Comparison of ENCODE assay signal across 18 cellular contexts in the genomic region with DNA sequence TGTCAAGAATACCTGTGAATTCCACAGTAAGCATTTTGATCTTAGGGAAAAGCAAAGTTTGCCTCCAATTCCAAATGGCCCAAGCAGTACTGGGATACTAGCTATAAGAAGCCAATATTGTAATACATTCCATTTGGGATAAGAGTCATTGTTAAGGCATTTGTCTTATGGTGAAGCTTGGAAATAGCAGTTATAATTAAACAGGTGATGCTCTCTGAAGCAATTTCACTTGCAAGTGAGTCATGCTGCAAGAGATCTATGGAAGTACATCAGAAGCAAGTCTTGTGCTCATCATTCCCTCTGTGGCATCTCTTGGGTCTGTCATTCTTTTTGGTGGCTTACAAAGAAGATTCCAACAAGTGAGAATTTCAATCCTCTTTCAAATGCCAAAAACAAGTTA.
"Had no signal": no experiment of that assay in that cellular context is flagged by ENCODE, and none has a peak within 500 bp of the region (broad histone marks: within the 10 kb centered on the region; RNA-seq: fewer than 3 reads in every experiment).

No MANE protein-coding gene starts in this region.

- H3K27ac ChIP-seq: neural progenitor cell, sigmoid colon, testis, vagina had no signal

- DNase-seq: activated CD4-positive, alpha-beta T cell treated with anti-CD3 and anti-CD28 coated beads for 1 hour; activated CD4-positive, alpha-beta T cell treated with anti-CD3 and anti-CD28 coated beads, Interleukin-2, amount 50 U/mL, for 1 hour; activated gamma-delta T cell treated with Interleukin-2 at 50 U/mL for 16 hours; activated T-cell treated with anti-CD3 and anti-CD28 coated beads, Interleukin-2, amount 50 U/mL, for 1 hour; anterior cingulate cortex; caudate nucleus; effector CD4-positive, alpha-beta T cell; head of caudate nucleus; left colon; naive thymus-derived CD8-positive, alpha-beta T cell; posterior cingulate gyrus; sigmoid colon; stimulated activated CD4-positive, alpha-beta T cell treated with anti-CD3 and anti-CD28 coated beads, Interleukin-2, amount 100 ng/mL, for 48 hours; stimulated activated naive CD4-positive, alpha-beta T cell; T-helper 9 cell; testis had no signal

- ATAC-seq: left colon; naive thymus-derived CD8-positive, alpha-beta T cell had no signal

- H3K27me3 ChIP-seq: neural progenitor cell, sigmoid colon, testis, vagina had no signal

- H3K36me3 ChIP-seq: neural progenitor cell, sigmoid colon, vagina had no signal

- H3K4me2 ChIP-seq: neural progenitor cell had no signal

- H2AFZ ChIP-seq: neural progenitor cell had no signal

- H3K9ac ChIP-seq: neural progenitor cell had no signal

- H3K4me3 ChIP-seq: neural progenitor cell, sigmoid colon, testis, vagina had no signal

- H3K4me1 ChIP-seq: neural progenitor cell, sigmoid colon, testis, vagina had no signal

- H3K9me3 ChIP-seq: sigmoid colon, testis, vagina had no signal
